In genomic region chr6:122322824-122323223, GRCh38 we compare ENCODE assay signal across 1 cellular context.
TF ChIP-seq lines count a peak whose summit lies in the region.

No MANE protein-coding gene starts in this region.

TF ChIP-seq in SK-N-SH treated with all-trans-retinoic acid at 6 μM for 48 hours, 23 proteins besides CTCF, POLR2A, EP300 and RAD21 (continued from another document):
- TF ChIP-seq ZC3H10 (CRISPR knock-in tag; IDR thresholded peaks at IDR 0.05), result no peak
